1 cellular context compared by ENCODE assay signal in the genomic region with DNA sequence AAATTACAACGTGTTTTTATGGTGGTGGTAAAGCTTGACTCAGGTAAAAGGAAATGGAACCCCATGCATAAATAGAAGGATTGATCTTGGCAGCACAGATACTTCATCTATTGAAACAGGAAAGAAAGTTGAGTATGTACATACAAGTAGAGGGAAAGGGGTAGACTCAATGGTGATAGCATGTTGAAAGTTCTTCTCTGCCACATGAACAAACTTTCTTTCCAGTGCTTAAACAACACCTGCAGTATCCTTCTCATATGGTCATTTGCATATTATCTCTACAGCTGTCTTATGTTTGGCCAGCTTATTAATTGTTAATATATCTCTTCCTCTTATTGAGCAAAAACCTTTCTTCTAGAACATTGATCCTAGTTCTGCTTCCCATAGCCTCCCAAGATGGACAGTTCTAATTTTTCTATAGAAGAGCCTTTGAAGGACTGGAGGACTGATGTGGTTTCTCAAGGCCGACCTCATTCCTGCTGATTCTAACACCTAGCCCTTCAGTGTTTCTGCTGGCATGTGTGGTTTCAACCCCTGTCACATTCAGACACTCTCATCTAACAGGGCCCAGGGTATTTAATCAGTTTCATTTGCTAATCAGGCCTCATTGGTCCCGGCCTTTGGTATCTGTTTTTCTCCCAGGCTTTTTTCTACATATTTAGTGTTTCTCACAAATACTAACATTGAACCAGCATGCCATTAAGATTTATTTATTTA.
TF ChIP-seq lines count a peak whose summit lies in the region.

No MANE protein-coding gene starts in this region.

TF ChIP-seq in GM12878, 131 proteins besides CTCF, POLR2A, EP300 and RAD21:
- TF ChIP-seq YY1 (IDR thresholded peaks at IDR 0.05; ENCODE audit: low read depth, low read length): no peak
- TF ChIP-seq, protein P1, sequence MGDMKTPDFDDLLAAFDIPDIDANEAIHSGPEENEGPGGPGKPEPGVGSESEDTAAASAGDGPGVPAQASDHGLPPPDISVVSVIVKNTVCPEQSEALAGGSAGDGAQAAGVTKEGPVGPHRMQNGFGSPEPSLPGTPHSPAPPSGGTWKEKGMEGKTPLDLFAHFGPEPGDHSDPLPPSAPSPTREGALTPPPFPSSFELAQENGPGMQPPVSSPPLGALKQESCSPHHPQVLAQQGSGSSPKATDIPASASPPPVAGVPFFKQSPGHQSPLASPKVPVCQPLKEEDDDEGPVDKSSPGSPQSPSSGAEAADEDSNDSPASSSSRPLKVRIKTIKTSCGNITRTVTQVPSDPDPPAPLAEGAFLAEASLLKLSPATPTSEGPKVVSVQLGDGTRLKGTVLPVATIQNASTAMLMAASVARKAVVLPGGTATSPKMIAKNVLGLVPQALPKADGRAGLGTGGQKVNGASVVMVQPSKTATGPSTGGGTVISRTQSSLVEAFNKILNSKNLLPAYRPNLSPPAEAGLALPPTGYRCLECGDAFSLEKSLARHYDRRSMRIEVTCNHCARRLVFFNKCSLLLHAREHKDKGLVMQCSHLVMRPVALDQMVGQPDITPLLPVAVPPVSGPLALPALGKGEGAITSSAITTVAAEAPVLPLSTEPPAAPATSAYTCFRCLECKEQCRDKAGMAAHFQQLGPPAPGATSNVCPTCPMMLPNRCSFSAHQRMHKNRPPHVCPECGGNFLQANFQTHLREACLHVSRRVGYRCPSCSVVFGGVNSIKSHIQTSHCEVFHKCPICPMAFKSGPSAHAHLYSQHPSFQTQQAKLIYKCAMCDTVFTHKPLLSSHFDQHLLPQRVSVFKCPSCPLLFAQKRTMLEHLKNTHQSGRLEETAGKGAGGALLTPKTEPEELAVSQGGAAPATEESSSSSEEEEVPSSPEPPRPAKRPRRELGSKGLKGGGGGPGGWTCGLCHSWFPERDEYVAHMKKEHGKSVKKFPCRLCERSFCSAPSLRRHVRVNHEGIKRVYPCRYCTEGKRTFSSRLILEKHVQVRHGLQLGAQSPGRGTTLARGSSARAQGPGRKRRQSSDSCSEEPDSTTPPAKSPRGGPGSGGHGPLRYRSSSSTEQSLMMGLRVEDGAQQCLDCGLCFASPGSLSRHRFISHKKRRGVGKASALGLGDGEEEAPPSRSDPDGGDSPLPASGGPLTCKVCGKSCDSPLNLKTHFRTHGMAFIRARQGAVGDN (IDR thresholded peaks at IDR 0.05): no peak
- TF ChIP-seq, protein P2, sequence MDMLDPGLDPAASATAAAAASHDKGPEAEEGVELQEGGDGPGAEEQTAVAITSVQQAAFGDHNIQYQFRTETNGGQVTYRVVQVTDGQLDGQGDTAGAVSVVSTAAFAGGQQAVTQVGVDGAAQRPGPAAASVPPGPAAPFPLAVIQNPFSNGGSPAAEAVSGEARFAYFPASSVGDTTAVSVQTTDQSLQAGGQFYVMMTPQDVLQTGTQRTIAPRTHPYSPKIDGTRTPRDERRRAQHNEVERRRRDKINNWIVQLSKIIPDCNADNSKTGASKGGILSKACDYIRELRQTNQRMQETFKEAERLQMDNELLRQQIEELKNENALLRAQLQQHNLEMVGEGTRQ (IDR thresholded peaks at IDR 0.05; ENCODE audit: borderline replicate concordance, low read depth, low read length): no peak
- TF ChIP-seq FOXK2 (IDR thresholded peaks at IDR 0.05): no peak
- TF ChIP-seq, protein P3, sequence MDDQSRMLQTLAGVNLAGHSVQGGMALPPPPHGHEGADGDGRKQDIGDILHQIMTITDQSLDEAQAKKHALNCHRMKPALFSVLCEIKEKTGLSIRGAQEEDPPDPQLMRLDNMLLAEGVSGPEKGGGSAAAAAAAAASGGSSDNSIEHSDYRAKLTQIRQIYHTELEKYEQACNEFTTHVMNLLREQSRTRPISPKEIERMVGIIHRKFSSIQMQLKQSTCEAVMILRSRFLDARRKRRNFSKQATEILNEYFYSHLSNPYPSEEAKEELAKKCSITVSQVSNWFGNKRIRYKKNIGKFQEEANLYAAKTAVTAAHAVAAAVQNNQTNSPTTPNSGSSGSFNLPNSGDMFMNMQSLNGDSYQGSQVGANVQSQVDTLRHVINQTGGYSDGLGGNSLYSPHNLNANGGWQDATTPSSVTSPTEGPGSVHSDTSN (IDR thresholded peaks at IDR 0.05; ENCODE audit: insufficient replicate concordance, low read depth, low read length): no peak
- TF ChIP-seq, protein P4, sequence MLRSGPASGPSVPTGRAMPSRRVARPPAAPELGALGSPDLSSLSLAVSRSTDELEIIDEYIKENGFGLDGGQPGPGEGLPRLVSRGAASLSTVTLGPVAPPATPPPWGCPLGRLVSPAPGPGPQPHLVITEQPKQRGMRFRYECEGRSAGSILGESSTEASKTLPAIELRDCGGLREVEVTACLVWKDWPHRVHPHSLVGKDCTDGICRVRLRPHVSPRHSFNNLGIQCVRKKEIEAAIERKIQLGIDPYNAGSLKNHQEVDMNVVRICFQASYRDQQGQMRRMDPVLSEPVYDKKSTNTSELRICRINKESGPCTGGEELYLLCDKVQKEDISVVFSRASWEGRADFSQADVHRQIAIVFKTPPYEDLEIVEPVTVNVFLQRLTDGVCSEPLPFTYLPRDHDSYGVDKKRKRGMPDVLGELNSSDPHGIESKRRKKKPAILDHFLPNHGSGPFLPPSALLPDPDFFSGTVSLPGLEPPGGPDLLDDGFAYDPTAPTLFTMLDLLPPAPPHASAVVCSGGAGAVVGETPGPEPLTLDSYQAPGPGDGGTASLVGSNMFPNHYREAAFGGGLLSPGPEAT (IDR thresholded peaks at IDR 0.05; ENCODE audit: low read depth): no peak
- no peak for TF ChIP-seq SMARCA5 (IDR thresholded peaks at IDR 0.05)
- no peak for TF ChIP-seq SMAD5 (IDR thresholded peaks at IDR 0.05; ENCODE audit: low read depth)
- no peak for TF ChIP-seq RCOR1 (conservative IDR thresholded peaks at IDR 0.05; ENCODE audit: low read depth, low read length)
- TF ChIP-seq, protein P5, sequence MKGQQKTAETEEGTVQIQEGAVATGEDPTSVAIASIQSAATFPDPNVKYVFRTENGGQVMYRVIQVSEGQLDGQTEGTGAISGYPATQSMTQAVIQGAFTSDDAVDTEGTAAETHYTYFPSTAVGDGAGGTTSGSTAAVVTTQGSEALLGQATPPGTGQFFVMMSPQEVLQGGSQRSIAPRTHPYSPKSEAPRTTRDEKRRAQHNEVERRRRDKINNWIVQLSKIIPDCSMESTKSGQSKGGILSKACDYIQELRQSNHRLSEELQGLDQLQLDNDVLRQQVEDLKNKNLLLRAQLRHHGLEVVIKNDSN (IDR thresholded peaks at IDR 0.05; ENCODE audit: borderline replicate concordance, extremely low read length, insufficient read depth, low read depth, low read length): no peak
- no peak for TF ChIP-seq NR2C1 (IDR thresholded peaks at IDR 0.05)
